8 cellular contexts compared by ENCODE assay signal in the genomic region with DNA sequence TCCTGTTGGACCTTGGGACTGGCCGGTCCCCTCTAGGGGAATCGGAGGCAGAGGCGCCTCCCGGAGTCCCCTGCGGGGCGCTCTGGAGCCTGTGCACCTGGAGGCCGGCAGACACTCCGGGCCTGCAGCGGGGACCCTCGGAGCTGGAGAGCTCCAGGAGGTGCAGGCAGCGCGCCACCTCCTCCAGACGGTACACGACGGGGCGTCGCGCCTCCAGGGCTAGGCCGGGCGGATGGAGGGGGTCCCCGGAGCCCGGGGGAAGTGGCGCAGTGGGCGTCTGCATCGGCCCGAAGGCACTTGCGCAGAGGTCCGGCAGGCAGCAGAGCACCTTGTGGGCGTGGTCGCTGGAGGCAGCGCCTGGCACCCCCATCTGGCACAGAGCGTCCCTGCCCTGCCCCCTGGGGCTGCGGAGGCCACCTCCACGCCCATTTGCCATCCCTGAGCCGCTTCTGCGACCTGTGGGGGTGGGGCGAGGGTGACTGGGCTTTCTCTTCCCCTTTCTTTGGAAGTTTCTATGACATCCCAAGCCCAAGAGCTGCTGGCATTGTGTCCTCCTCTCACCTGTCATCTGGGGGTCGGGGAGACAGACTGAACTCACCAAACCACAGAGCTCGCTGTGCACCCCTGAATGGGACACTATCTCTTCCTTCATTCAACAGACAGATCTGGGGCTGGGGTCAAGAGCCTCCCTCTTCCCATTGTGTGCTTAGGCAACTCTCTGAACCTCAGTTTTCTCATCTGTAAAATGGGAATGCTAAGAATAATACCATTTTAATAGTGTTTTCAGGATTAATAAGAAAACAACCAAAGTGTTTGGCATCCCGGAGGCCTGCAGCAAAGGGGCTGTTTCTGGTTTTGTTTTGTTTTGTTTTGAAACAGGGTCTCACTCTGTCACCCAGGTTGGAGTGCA. TPM values are rescaled to one million over a fixed set of nuclear protein-coding genes. Genes with fewer than 3 reads are reported as not detected.
A peak's percentile ranks its signal among the peaks of the same experiment; 100 is the strongest.
DNase-seq lines count a peak whose midpoint lies in the region; ATAC-seq and TF ChIP-seq lines count a peak whose summit lies in the region.

No MANE protein-coding gene starts in this region.

- no peak overlapping the region for H3K4ac ChIP-seq in mesenchymal stem cell (ENCODE audit: low read depth in 1 of 2, low read length in 2 of 2)

- DNase-seq in activated CD4-positive, CD25-positive, alpha-beta regulatory T cell treated with anti-CD3 and anti-CD28 coated beads, Interleukin-2, amount 50 U/mL, for 72 hours = no peak
- DNase-seq in NCI-H2171 treated with DMSO at 0.1 percent for 48 hours (lab: John Stamatoyannopoulos, UW) = peak; percentile 90
- DNase-seq in choroid plexus epithelial cell (ENCODE audit: low read depth) = no peak
- no peak for DNase-seq in mesenchymal stem cell
- no peak for DNase-seq in OCI-M1 (lab: John Stamatoyannopoulos, UW)

- TF ChIP-seq CTCF in choroid plexus epithelial cell (conservative IDR thresholded peaks at IDR 0.05; ENCODE audit: low read depth, low read length) = no peak

- no peak overlapping the region for H4K91ac ChIP-seq in mesenchymal stem cell (ENCODE audit: low read length)

- peak overlapping the region; percentile 35 for H4K8ac ChIP-seq in mesenchymal stem cell (ENCODE audit: low read length)

- no peak overlapping the region for H2BK120ac ChIP-seq in mesenchymal stem cell (ENCODE audit: low read depth, low read length)

- no peak overlapping the region for H3K27ac ChIP-seq in mesenchymal stem cell (ENCODE audit: low read length, poor library complexity, severe bottlenecking)

- H3K4me1 ChIP-seq in mesenchymal stem cell (ENCODE audit: control insufficient read depth, insufficient read depth, low read depth, low read length) = peaks cover 15% of the 10 kb centered on the region

- peak; percentile 17 for ATAC-seq in activated CD4-positive, CD25-positive, alpha-beta regulatory T cell treated with anti-CD3 and anti-CD28 coated beads, Interleukin-2, amount 50 U/mL, for 24 hours
- ATAC-seq in GM18861 (IDR thresholded peaks at IDR 0.05; ENCODE audit: unreplicated experiment) (no peak), GM21737 (IDR thresholded peaks at IDR 0.05; ENCODE audit: unreplicated experiment) (no peak)

- no peak overlapping the region for H3K23ac ChIP-seq in mesenchymal stem cell (ENCODE audit: low read length in 2 of 2)

- peak overlapping the region; percentile 69 for H3K4me2 ChIP-seq in mesenchymal stem cell (ENCODE audit: low read length, poor library complexity, severe bottlenecking)

- peak overlapping the region in 1 of 2 experiments; percentile 55 for H2BK12ac ChIP-seq in mesenchymal stem cell (ENCODE audit: low read length in 2 of 2)

- H2BK15ac ChIP-seq in mesenchymal stem cell (ENCODE audit: low read depth, poor library complexity, severe bottlenecking) = no peak overlapping the region

- no peaks in the 10 kb centered on the region for H3K9me3 ChIP-seq in mesenchymal stem cell (ENCODE audit: control insufficient read depth, low read length)

- H3K9ac ChIP-seq in mesenchymal stem cell (ENCODE audit: low read length) = no peak overlapping the region

- WGBS in mesenchymal stem cell = 10% methylated on average over 29 of the region's 40 CpGs

- no peak overlapping the region for H2AK5ac ChIP-seq in mesenchymal stem cell (ENCODE audit: low read length, severe bottlenecking)

- no peak overlapping the region for H3K18ac ChIP-seq in mesenchymal stem cell (ENCODE audit: low read depth in 1 of 2, low read length in 2 of 2)

- no peaks in the 10 kb centered on the region for H3K36me3 ChIP-seq in mesenchymal stem cell (ENCODE audit: control insufficient read depth in 1 of 2, insufficient read depth in 2 of 2, low read depth in 1 of 2, low read length in 2 of 2)

- peak overlapping the region in 1 of 2 experiments; percentile 5 for H3K14ac ChIP-seq in mesenchymal stem cell (ENCODE audit: low read length in 2 of 2)

- H3K79me1 ChIP-seq in mesenchymal stem cell (replicated peaks; ENCODE audit: low read length, poor library complexity, severe bottlenecking) = no peaks in the 10 kb centered on the region

- H3K4me3 ChIP-seq in choroid plexus epithelial cell (ENCODE audit: low read depth, low read length) = peak overlapping the region; percentile 32
- peak overlapping the region in 1 of 2 experiments; percentile 52 for H3K4me3 ChIP-seq in mesenchymal stem cell (ENCODE audit: insufficient read depth in 1 of 2, low read depth in 1 of 2, low read length in 2 of 2)

- peak overlapping the region; percentile 21 for H2AFZ ChIP-seq in mesenchymal stem cell (ENCODE audit: low read depth, low read length)

- H3K27me3 ChIP-seq in mesenchymal stem cell (ENCODE audit: control insufficient read depth in 1 of 2, insufficient read depth in 1 of 2, low read length in 2 of 2) = peaks cover 0 to 30% of the 10 kb centered on the region in 2 experiments

- H2BK5ac ChIP-seq in mesenchymal stem cell (ENCODE audit: low read depth, low read length, poor library complexity, severe bottlenecking) = no peak overlapping the region

RNA-seq across cellular contexts. Expression of gene CORO1C, which starts 37.5 kb away (rescaled TPM):
- polyA plus RNA-seq in mesenchymal stem cell (2013, experiment 1 of 2) = 152 TPM
- 153 TPM for polyA plus RNA-seq in mesenchymal stem cell (2013, experiment 2 of 2)

Comparison
In these comparisons a context has a peak if more than half of its experiments do, and no peak if none do; other contexts are left out.
1. ATAC-seq: peak in activated CD4-positive, CD25-positive, alpha-beta regulatory T cell treated with anti-CD3 and anti-CD28 coated beads, Interleukin-2, amount 50 U/mL, for 24 hours (2 of 2); none in GM18861 (single experiment) and GM21737 (single experiment).